In the genomic region with DNA sequence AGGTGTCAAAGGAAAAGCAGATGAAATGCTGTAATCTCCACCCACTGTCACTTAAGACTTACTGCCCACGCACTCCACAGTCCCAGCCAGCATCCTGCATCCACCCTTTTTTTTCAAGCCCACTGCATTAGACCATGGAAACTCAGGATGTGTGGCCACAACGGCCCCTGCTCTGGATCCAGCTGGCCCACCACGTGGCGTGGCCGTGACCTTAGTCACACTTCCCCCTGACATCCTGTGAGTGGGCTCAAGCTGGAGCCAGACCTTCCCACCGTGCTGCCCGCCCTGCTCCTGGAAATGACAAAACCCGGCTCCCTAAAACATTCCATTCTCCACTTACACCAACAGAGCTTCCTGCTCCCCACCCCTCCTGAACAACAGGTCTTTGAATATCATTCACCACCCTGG, we compare ENCODE assay signal across 1 cellular context.
TF ChIP-seq lines count a peak whose summit lies in the region.

No MANE protein-coding gene starts in this region.

TF ChIP-seq in HepG2, 621 proteins besides CTCF, POLR2A, EP300 and RAD21:
- TF ChIP-seq, protein P1, sequence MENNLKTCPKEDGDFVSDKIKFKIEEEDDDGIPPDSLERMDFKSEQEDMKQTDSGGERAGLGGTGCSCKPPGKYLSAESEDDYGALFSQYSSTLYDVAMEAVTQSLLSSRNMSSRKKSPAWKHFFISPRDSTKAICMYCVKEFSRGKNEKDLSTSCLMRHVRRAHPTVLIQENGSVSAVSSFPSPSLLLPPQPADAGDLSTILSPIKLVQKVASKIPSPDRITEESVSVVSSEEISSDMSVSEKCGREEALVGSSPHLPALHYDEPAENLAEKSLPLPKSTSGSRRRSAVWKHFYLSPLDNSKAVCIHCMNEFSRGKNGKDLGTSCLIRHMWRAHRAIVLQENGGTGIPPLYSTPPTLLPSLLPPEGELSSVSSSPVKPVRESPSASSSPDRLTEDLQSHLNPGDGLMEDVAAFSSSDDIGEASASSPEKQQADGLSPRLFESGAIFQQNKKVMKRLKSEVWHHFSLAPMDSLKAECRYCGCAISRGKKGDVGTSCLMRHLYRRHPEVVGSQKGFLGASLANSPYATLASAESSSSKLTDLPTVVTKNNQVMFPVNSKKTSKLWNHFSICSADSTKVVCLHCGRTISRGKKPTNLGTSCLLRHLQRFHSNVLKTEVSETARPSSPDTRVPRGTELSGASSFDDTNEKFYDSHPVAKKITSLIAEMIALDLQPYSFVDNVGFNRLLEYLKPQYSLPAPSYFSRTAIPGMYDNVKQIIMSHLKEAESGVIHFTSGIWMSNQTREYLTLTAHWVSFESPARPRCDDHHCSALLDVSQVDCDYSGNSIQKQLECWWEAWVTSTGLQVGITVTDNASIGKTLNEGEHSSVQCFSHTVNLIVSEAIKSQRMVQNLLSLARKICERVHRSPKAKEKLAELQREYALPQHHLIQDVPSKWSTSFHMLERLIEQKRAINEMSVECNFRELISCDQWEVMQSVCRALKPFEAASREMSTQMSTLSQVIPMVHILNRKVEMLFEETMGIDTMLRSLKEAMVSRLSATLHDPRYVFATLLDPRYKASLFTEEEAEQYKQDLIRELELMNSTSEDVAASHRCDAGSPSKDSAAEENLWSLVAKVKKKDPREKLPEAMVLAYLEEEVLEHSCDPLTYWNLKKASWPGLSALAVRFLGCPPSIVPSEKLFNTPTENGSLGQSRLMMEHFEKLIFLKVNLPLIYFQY (CRISPR knock-in tag; IDR thresholded peaks at IDR 0.05; ENCODE audit: borderline replicate concordance): no peak
- TF ChIP-seq, protein P2, sequence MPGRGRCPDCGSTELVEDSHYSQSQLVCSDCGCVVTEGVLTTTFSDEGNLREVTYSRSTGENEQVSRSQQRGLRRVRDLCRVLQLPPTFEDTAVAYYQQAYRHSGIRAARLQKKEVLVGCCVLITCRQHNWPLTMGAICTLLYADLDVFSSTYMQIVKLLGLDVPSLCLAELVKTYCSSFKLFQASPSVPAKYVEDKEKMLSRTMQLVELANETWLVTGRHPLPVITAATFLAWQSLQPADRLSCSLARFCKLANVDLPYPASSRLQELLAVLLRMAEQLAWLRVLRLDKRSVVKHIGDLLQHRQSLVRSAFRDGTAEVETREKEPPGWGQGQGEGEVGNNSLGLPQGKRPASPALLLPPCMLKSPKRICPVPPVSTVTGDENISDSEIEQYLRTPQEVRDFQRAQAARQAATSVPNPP (CRISPR knock-in tag; IDR thresholded peaks at IDR 0.05): no peak
- no peak for TF ChIP-seq SALL2 (CRISPR knock-in tag; IDR thresholded peaks at IDR 0.05)
- TF ChIP-seq ZNF530 (CRISPR knock-in tag; IDR thresholded peaks at IDR 0.05; ENCODE audit: low read depth): no peak
- TF ChIP-seq HOXA9 (CRISPR knock-in tag; IDR thresholded peaks at IDR 0.05; ENCODE audit: borderline replicate concordance): no peak
- TF ChIP-seq, protein P3, sequence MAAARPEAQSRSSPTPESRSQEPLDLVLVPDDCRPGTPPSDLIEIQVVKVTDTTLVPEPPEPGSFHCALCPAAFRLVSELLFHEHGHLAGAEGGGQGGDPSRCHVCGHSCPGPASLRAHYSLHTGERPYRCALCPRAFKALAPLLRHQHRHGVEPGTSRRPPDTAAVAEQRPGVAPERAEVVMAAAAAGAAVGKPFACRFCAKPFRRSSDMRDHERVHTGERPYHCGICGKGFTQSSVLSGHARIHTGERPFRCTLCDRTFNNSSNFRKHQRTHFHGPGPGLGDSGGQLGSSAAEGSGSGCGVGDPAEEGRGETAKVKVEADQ (CRISPR knock-in tag; IDR thresholded peaks at IDR 0.05; ENCODE audit: borderline replicate concordance): no peak
- no peak for TF ChIP-seq FOXA1 (IDR thresholded peaks at IDR 0.05)
- no peak for TF ChIP-seq FOXA1 (CRISPR knock-in tag; IDR thresholded peaks at IDR 0.05)
